ENCODE assay signal across 19 cellular contexts in genomic region chr17:3575506-3575905, GRCh38. TPM values are rescaled to one million over a fixed set of nuclear protein-coding genes. Genes with fewer than 3 reads are reported as not detected.
A peak's percentile ranks its signal among the peaks of the same experiment; 100 is the strongest.
DNase-seq lines count a peak whose midpoint lies in the region; ATAC-seq and TF ChIP-seq lines count a peak whose summit lies in the region.
"Had no signal": no experiment of that assay in that cellular context is flagged by ENCODE, and none has a peak within 500 bp of the region (broad histone marks: within the 10 kb centered on the region; RNA-seq: fewer than 3 reads in every experiment).

No MANE protein-coding gene starts in this region.

- intact Hi-C loops in mammary epithelial cell (cut with micrococcal nuclease) (loop anchor here (1.0 kb wide), 3 partner anchors 17 to 61 kb away; partner anchors contain the start of genes CTNS and SHPK), prostate gland (cut with DNase I) (no loop called here)

- in situ Hi-C loops in mammary epithelial cell (cut with MboI; ENCODE audit: low sequenced_read_pairs in 2 of 2), result no loop called here

- H3K79me2 ChIP-seq in mammary epithelial cell (ENCODE audit: insufficient read depth, low read length) (no peaks in the 10 kb centered on the region), osteoblast (ENCODE audit: insufficient read depth, low read length) (no peaks in the 10 kb centered on the region)

- 5% methylated on average over 5 of the region's 5 CpGs for WGBS in mammary epithelial cell (ENCODE audit: low coverage, missing lambda C conversion rate)
- WGBS in prostate gland, result 53% methylated on average over 5 of the region's 5 CpGs

- H3K9ac ChIP-seq in mammary epithelial cell (ENCODE audit: insufficient read depth, low read length), result no peak overlapping the region

- no peaks in the 10 kb centered on the region for H3K9me3 ChIP-seq in mammary epithelial cell (replicated peaks; ENCODE audit: insufficient read depth, low read length)
- no peaks in the 10 kb centered on the region for H3K9me3 ChIP-seq in osteoblast (ENCODE audit: low read depth, low read length)
- no peaks in the 10 kb centered on the region for H3K9me3 ChIP-seq in prostate gland
- H3K9me3 ChIP-seq: left ventricle myocardium inferior, upper lobe of left lung had no signal

- BruUV-seq in mammary epithelial cell (replicated peaks; lab: Mats Ljungman, UMichigan), result no TSS peak

- H4K20me1 ChIP-seq in mammary epithelial cell (ENCODE audit: insufficient read depth, low read length) (no peaks in the 10 kb centered on the region), osteoblast (ENCODE audit: insufficient read depth, low read length) (no peaks in the 10 kb centered on the region)

- TF ChIP-seq POLR2A in prostate gland (IDR thresholded peaks at IDR 0.05), result no peak

- dilution Hi-C loops in mammary epithelial cell (cut with HindIII; ENCODE audit: low sequenced_read_pairs), result no loop called here

- H3K4me2 ChIP-seq in mammary epithelial cell (ENCODE audit: insufficient read depth, low read depth, low read length) (no peak overlapping the region), osteoblast (ENCODE audit: insufficient read depth, low read length) (peak overlapping the region; percentile 20)

- TF ChIP-seq CTCF in mammary epithelial cell (conservative IDR thresholded peaks at IDR 0.05 in 1 of 2, IDR thresholded peaks at IDR 0.05 in 1 of 2; ENCODE audit: extremely low read depth in 1 of 2, insufficient read depth in 1 of 2, low read depth in 1 of 2, low read length in 2 of 2) (no peak), osteoblast (IDR thresholded peaks at IDR 0.05; ENCODE audit: extremely low read depth, low read depth, low read length) (no peak), prostate gland (IDR thresholded peaks at IDR 0.05) (no peak)

- CTCF ChIA-PET in mammary epithelial cell (lab: Charles Lee; ENCODE audit: low non-redundant PET), result no interaction called here

- H2AFZ ChIP-seq in mammary epithelial cell (ENCODE audit: low read depth, low read length) (no peak overlapping the region), osteoblast (ENCODE audit: low read length) (peak overlapping the region; percentile 5)

- H3K4me3 ChIP-seq in mammary epithelial cell (replicated peaks in 1 of 3; ENCODE audit: insufficient read depth in 1 of 3, low read depth in 2 of 3, low read length in 3 of 3) (no peak overlapping the region), osteoblast (ENCODE audit: insufficient read depth, low read length) (no peak overlapping the region), prostate gland (no peak overlapping the region)
- H3K4me3 ChIP-seq: left ventricle myocardium inferior, upper lobe of left lung had no signal

- no peaks in the 10 kb centered on the region for H3K27me3 ChIP-seq in mammary epithelial cell (ENCODE audit: insufficient read depth, low read length)
- H3K27me3 ChIP-seq in osteoblast (ENCODE audit: insufficient read depth, low read length), result no peaks in the 10 kb centered on the region
- H3K27me3 ChIP-seq in prostate gland (replicated peaks; ENCODE audit: insufficient read depth), result no peaks in the 10 kb centered on the region
- H3K27me3 ChIP-seq: upper lobe of left lung had no signal

- H3K4me1 ChIP-seq in mammary epithelial cell (ENCODE audit: insufficient read depth, low read length) (peaks cover 14% of the 10 kb centered on the region), osteoblast (ENCODE audit: insufficient read depth, low read length) (no peaks in the 10 kb centered on the region), prostate gland (replicated peaks) (no peaks in the 10 kb centered on the region)
- H3K4me1 ChIP-seq: left ventricle myocardium inferior, upper lobe of left lung had no signal

- H3K27ac ChIP-seq in mammary epithelial cell (ENCODE audit: insufficient read depth, low read depth, low read length) (peak overlapping the region; percentile 68), osteoblast (ENCODE audit: low read depth, low read length) (peak overlapping the region; percentile 56), prostate gland (no peak overlapping the region)
- H3K27ac ChIP-seq: left ventricle myocardium inferior, upper lobe of left lung had no signal

- no peaks in the 10 kb centered on the region for H3K36me3 ChIP-seq in mammary epithelial cell (ENCODE audit: insufficient read depth, low read length)
- no peaks in the 10 kb centered on the region for H3K36me3 ChIP-seq in osteoblast (ENCODE audit: insufficient read depth, low read length)
- H3K36me3 ChIP-seq in prostate gland, result no peaks in the 10 kb centered on the region

- ATAC-seq in GM19397 (IDR thresholded peaks at IDR 0.05; ENCODE audit: unreplicated experiment), result no peak
- ATAC-seq: activated CD8-positive, alpha-beta T cell treated with anti-CD3 and anti-CD28 coated beads, Interleukin-2, amount 10 ng/mL, durations not matched to agents 7 days and 5 days; CD8-positive, alpha-beta T cell had no signal

- DNase-seq in EH (ENCODE audit: low read depth) (peak; percentile 75), LHCN-M2 (ENCODE audit: low read depth) (peak; percentile 51), mammary epithelial cell (peak; percentile 96), osteoblast (ENCODE audit: insufficient read length, low spot score, missing footprints) (peak; percentile 93), prostate gland (ENCODE audit: low spot score) (no peak), SHP77 treated with DMSO at 0.1 percent for 48 hours (lab: John Stamatoyannopoulos, UW) (no peak)
- DNase-seq: activated CD8-positive, alpha-beta T cell treated with anti-CD3 and anti-CD28 coated beads, Interleukin-2, amount 10 ng/mL, durations not matched to agents 7 days and 5 days; activated gamma-delta T cell treated with Interleukin-2 at 50 U/mL for 16 hours; CD8-positive, alpha-beta T cell; effector memory CD4-positive, alpha-beta T cell; KG1; left ventricle myocardium inferior; naive B cell; NCI-H187 treated with DMSO at 0.1 percent for 48 hours; NCI-H524 treated with DMSO at 0.1 percent for 48 hours; RPMI8226; upper lobe of left lung had no signal

RNA-seq across cellular contexts. Expression of gene TRPV3, which starts 17.9 kb away (rescaled TPM):
- 0.71 and 1.3 TPM in 2 replicates for total RNA-seq in LHCN-M2 (2014; rRNA removed)
- polyA plus RNA-seq in LHCN-M2 (2012), result 0.26 TPM
- total RNA-seq in mammary epithelial cell, result 1 to 10 TPM in 1 of 2 donors, under 1 TPM in 1; 0.33 to 7.5 TPM
- 1.4 TPM for polyA plus RNA-seq in mammary epithelial cell
- polyA minus RNA-seq in mammary epithelial cell, result 15.0 TPM
- total RNA-seq in osteoblast, result 0.29 and 0.36 TPM in 2 replicates
- total RNA-seq in prostate gland, result 10 to 100 TPM in 1 of 2 donors, not detected in 1; 10.5 TPM
- total RNA-seq: pulmonary artery endothelial cell had no signal

RNA-seq across cellular contexts. Expression of gene TRPV1, which starts 33.7 kb away (rescaled TPM):
- total RNA-seq in LHCN-M2 (2014; rRNA removed) (0.51 and 0.86 TPM in 2 replicates), mammary epithelial cell (1 to 10 TPM; 1.3 to 3.4 TPM), osteoblast (2.4 and 2.5 TPM in 2 replicates), prostate gland (10 to 100 TPM in 1 of 2 donors, 1 to 10 TPM in 1; 4.0 to 10.6 TPM)
- 0.63 TPM for polyA plus RNA-seq in LHCN-M2 (2012)
- 1.3 TPM for polyA plus RNA-seq in mammary epithelial cell
- 1.5 TPM for polyA minus RNA-seq in mammary epithelial cell

Comparison
In these comparisons a context has a peak if more than half of its experiments do, and no peak if none do; other contexts are left out.
1. DNase-seq: peak in EH (single experiment), LHCN-M2 (single experiment), mammary epithelial cell (single experiment) and osteoblast (single experiment); none in prostate gland (single experiment) and SHP77 treated with DMSO at 0.1 percent for 48 hours (single experiment).
2. H3K27ac ChIP-seq: peak in mammary epithelial cell (single experiment) and osteoblast (single experiment); none in prostate gland (0 of 2).